ENCODE assay signal across 1 cellular context in genomic region chr7:37052673-37053072, GRCh38.
TF ChIP-seq lines count a peak whose summit lies in the region.

No MANE protein-coding gene starts in this region.

TF ChIP-seq in HepG2, 621 proteins besides CTCF, POLR2A, EP300 and RAD21 (continued from another document and continues in another):
- TF ChIP-seq ESRRA (CRISPR knock-in tag; IDR thresholded peaks at IDR 0.05; ENCODE audit: low read depth) (no peak), ZNF317 (CRISPR knock-in tag; IDR thresholded peaks at IDR 0.05) (no peak), ZNF670 (CRISPR knock-in tag; IDR thresholded peaks at IDR 0.05; ENCODE audit: borderline replicate concordance) (peak; percentile 54; the same call in 1 of the 2 replicates), ELF1 (CRISPR knock-in tag; IDR thresholded peaks at IDR 0.05) (no peak), ZNF878 (CRISPR knock-in tag; IDR thresholded peaks at IDR 0.05) (peak; percentile 84), GZF1 (CRISPR knock-in tag; IDR thresholded peaks at IDR 0.05) (no peak), ZNF10 (CRISPR knock-in tag; IDR thresholded peaks at IDR 0.05; ENCODE audit: borderline replicate concordance, low read depth) (no peak), ZNF33B (CRISPR knock-in tag; IDR thresholded peaks at IDR 0.05) (no peak), HDAC6 (IDR thresholded peaks at IDR 0.05; ENCODE audit: low read depth, low read length) (no peak), FOXO4 (CRISPR knock-in tag; conservative IDR thresholded peaks at IDR 0.05) (no peak), MAFG (CRISPR knock-in tag; IDR thresholded peaks at IDR 0.05) (no peak), PCBP1 (IDR thresholded peaks at IDR 0.05; ENCODE audit: borderline replicate concordance, low read depth, low read length) (no peak), KDM2A (CRISPR knock-in tag; IDR thresholded peaks at IDR 0.05; ENCODE audit: borderline replicate concordance, low read depth) (0 out of 2 replicates have a peak, but pooled peaks have one; percentile 63), PAXIP1 (CRISPR knock-in tag; conservative IDR thresholded peaks at IDR 0.05) (no peak), PHF21A (CRISPR knock-in tag; IDR thresholded peaks at IDR 0.05) (no peak), NR1H2 (CRISPR knock-in tag; IDR thresholded peaks at IDR 0.05; ENCODE audit: borderline replicate concordance, low read depth) (no peak), ATRX (CRISPR knock-in tag; IDR thresholded peaks at IDR 0.05; ENCODE audit: borderline replicate concordance) (no peak), BCL6 (CRISPR knock-in tag; IDR thresholded peaks at IDR 0.05) (peak; percentile 69), MAX (IDR thresholded peaks at IDR 0.05) (no peak), DNMT1 (CRISPR knock-in tag; IDR thresholded peaks at IDR 0.05) (no peak), FLYWCH1 (CRISPR knock-in tag; IDR thresholded peaks at IDR 0.05) (no peak), ZNF143 (CRISPR knock-in tag; IDR thresholded peaks at IDR 0.05) (no peak), ZNF569 (CRISPR knock-in tag; IDR thresholded peaks at IDR 0.05; ENCODE audit: borderline replicate concordance) (no peak), TBL1XR1 (IDR thresholded peaks at IDR 0.05; ENCODE audit: borderline replicate concordance, low read length, partially characterized antibody) (no peak), ZKSCAN5 (CRISPR knock-in tag; IDR thresholded peaks at IDR 0.05) (no peak), SP1 (IDR thresholded peaks at IDR 0.05) (no peak), SP1 (CRISPR knock-in tag; IDR thresholded peaks at IDR 0.05) (no peak), HNF4A (CRISPR knock-in tag; IDR thresholded peaks at IDR 0.05) (no peak), MAF1 (CRISPR knock-in tag; IDR thresholded peaks at IDR 0.05; ENCODE audit: borderline replicate concordance) (peak; percentile 76; the same call in 1 of the 2 replicates), TARDBP (CRISPR knock-in tag; IDR thresholded peaks at IDR 0.05) (no peak), WIZ (CRISPR knock-in tag; IDR thresholded peaks at IDR 0.05) (peak; percentile 99), PHF20 (CRISPR knock-in tag; IDR thresholded peaks at IDR 0.05) (no peak; the same call in 1 of the 2 replicates), IRX3 (CRISPR knock-in tag; IDR thresholded peaks at IDR 0.05; ENCODE audit: borderline replicate concordance, low read depth) (no peak), POGK (CRISPR knock-in tag; conservative IDR thresholded peaks at IDR 0.05) (peak; percentile 93), DZIP1 (CRISPR knock-in tag; IDR thresholded peaks at IDR 0.05) (no peak), ZNF121 (CRISPR knock-in tag; IDR thresholded peaks at IDR 0.05) (no peak), ZNF563 (CRISPR knock-in tag; IDR thresholded peaks at IDR 0.05) (peak; percentile 71; the same call in 1 of the 2 replicates), SNAPC4 (CRISPR knock-in tag; IDR thresholded peaks at IDR 0.05) (no peak), ZNF530 (CRISPR knock-in tag; IDR thresholded peaks at IDR 0.05; ENCODE audit: low read depth) (no peak), ZFP41 (CRISPR knock-in tag; IDR thresholded peaks at IDR 0.05; ENCODE audit: borderline replicate concordance) (0 out of 2 replicates have a peak, but pooled peaks have one; percentile 57), SOX6 (IDR thresholded peaks at IDR 0.05) (no peak), SOX6 (CRISPR knock-in tag; IDR thresholded peaks at IDR 0.05) (0 out of 2 replicates have a peak, but pooled peaks have one; percentile 13), FOXJ3 (CRISPR knock-in tag; IDR thresholded peaks at IDR 0.05; ENCODE audit: borderline replicate concordance) (no peak), LBX2 (CRISPR knock-in tag; IDR thresholded peaks at IDR 0.05; ENCODE audit: borderline replicate concordance) (no peak; the same call in 1 of the 2 replicates), KLF12 (CRISPR knock-in tag; IDR thresholded peaks at IDR 0.05; ENCODE audit: borderline replicate concordance) (peak; percentile 61), MTA1 (CRISPR knock-in tag; IDR thresholded peaks at IDR 0.05; ENCODE audit: borderline replicate concordance) (no peak), ZNF282 (IDR thresholded peaks at IDR 0.05; ENCODE audit: partially characterized antibody) (no peak), ZNF556 (CRISPR knock-in tag; IDR thresholded peaks at IDR 0.05; ENCODE audit: borderline replicate concordance) (0 out of 2 replicates have a peak, but pooled peaks have one; percentile 32)
- TF ChIP-seq, protein P1, sequence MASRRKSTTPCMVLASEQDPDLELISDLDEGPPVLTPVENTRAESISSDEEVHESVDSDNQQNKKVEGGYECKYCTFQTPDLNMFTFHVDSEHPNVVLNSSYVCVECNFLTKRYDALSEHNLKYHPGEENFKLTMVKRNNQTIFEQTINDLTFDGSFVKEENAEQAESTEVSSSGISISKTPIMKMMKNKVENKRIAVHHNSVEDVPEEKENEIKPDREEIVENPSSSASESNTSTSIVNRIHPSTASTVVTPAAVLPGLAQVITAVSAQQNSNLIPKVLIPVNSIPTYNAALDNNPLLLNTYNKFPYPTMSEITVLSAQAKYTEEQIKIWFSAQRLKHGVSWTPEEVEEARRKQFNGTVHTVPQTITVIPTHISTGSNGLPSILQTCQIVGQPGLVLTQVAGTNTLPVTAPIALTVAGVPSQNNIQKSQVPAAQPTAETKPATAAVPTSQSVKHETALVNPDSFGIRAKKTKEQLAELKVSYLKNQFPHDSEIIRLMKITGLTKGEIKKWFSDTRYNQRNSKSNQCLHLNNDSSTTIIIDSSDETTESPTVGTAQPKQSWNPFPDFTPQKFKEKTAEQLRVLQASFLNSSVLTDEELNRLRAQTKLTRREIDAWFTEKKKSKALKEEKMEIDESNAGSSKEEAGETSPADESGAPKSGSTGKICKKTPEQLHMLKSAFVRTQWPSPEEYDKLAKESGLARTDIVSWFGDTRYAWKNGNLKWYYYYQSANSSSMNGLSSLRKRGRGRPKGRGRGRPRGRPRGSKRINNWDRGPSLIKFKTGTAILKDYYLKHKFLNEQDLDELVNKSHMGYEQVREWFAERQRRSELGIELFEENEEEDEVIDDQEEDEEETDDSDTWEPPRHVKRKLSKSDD (CRISPR knock-in tag; IDR thresholded peaks at IDR 0.05; ENCODE audit: low read depth), result no peak
- TF ChIP-seq, protein P2, sequence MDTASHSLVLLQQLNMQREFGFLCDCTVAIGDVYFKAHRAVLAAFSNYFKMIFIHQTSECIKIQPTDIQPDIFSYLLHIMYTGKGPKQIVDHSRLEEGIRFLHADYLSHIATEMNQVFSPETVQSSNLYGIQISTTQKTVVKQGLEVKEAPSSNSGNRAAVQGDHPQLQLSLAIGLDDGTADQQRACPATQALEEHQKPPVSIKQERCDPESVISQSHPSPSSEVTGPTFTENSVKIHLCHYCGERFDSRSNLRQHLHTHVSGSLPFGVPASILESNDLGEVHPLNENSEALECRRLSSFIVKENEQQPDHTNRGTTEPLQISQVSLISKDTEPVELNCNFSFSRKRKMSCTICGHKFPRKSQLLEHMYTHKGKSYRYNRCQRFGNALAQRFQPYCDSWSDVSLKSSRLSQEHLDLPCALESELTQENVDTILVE (CRISPR knock-in tag; IDR thresholded peaks at IDR 0.05), result peak; percentile 95
